In genomic region chr17:9237053-9237410, GRCh38 we compare ENCODE assay signal across 30 cellular contexts.
"Had no signal": no experiment of that assay in that cellular context is flagged by ENCODE, and none has a peak within 500 bp of the region (broad histone marks: within the 10 kb centered on the region; RNA-seq: fewer than 3 reads in every experiment).

No MANE protein-coding gene starts in this region.

- H3K27me3 Mint-ChIP-seq: activated CD4-positive, alpha-beta T cell treated with anti-CD3 and anti-CD28 coated beads for 36 hours had no signal

- H3K9ac ChIP-seq: SK-N-SH had no signal

- H3K4me3 ChIP-seq: body of pancreas, breast epithelium, MG63, Peyer's patch, SJSA1 had no signal

- H3K27ac Mint-ChIP-seq: activated CD4-positive, alpha-beta memory T cell treated with anti-CD3 and anti-CD28 coated beads for 36 hours; activated CD4-positive, alpha-beta T cell treated with anti-CD3 and anti-CD28 coated beads for 36 hours; activated naive CD4-positive, alpha-beta T cell treated with anti-CD3 and anti-CD28 coated beads, Interleukin-2, amount 10 ng/mL, durations not matched to agents 7 days and 5 days; activated naive CD8-positive, alpha-beta T cell; activated naive CD8-positive, alpha-beta T cell treated with anti-CD3 and anti-CD28 coated beads, Interleukin-2, amount 50 U/mL, for 24 hours; T-helper 1 cell treated with Interleukin-12 subunit alpha and Interleukin-12 subunit beta and Interleukin-4 antibody, amounts not matched to agents 30 μg/mL and 1 μg/mL, for 36 hours; T-helper 2 cell treated with Interferon-gamma antibody and Interleukin-4, amounts not matched to agents 5 μg/mL and 100 μg/mL, for 36 hours had no signal

- FAIRE-seq: TTC549 had no signal

- ATAC-seq: activated CD4-positive, alpha-beta T cell treated with anti-CD3 and anti-CD28 coated beads for 36 hours; activated naive CD8-positive, alpha-beta T cell treated with anti-CD3 and anti-CD28 coated beads, Interleukin-2, amount 50 U/mL, for 24 hours; body of pancreas; PC-3 had no signal

- H3K9me3 ChIP-seq: body of pancreas, breast epithelium, MG63, Peyer's patch, SJSA1, SK-N-SH had no signal

- H3K36me3 ChIP-seq: breast epithelium, MG63, Peyer's patch, SJSA1 had no signal

- H3K4me2 ChIP-seq: SK-N-SH had no signal

- H3K4me3 Mint-ChIP-seq: activated CD4-positive, alpha-beta memory T cell treated with anti-CD3 and anti-CD28 coated beads for 36 hours; activated CD4-positive, alpha-beta T cell treated with anti-CD3 and anti-CD28 coated beads for 36 hours; activated naive CD4-positive, alpha-beta T cell treated with anti-CD3 and anti-CD28 coated beads, Interleukin-2, amount 10 ng/mL, durations not matched to agents 7 days and 5 days; activated naive CD8-positive, alpha-beta T cell; activated naive CD8-positive, alpha-beta T cell treated with anti-CD3 and anti-CD28 coated beads, Interleukin-2, amount 50 U/mL, for 24 hours; T-helper 1 cell treated with Interleukin-12 subunit alpha and Interleukin-12 subunit beta and Interleukin-4 antibody, amounts not matched to agents 30 μg/mL and 1 μg/mL, for 36 hours had no signal

- H3K27ac ChIP-seq: body of pancreas, Peyer's patch, SJSA1 had no signal

- H3K36me3 Mint-ChIP-seq: activated naive CD4-positive, alpha-beta T cell treated with anti-CD3 and anti-CD28 coated beads, Interleukin-2, amount 10 ng/mL, durations not matched to agents 7 days and 5 days; activated naive CD8-positive, alpha-beta T cell had no signal

- DNase-seq: activated CD4-positive, alpha-beta memory T cell treated with anti-CD3 and anti-CD28 coated beads for 36 hours; activated CD4-positive, alpha-beta T cell treated with anti-CD3 and anti-CD28 coated beads for 36 hours; activated CD4-positive, alpha-beta T cell treated with anti-CD3 and anti-CD28 coated beads, Interleukin-2, amount 50 U/mL, for 1 hour; activated CD8-positive, alpha-beta memory T cell treated with anti-CD3 and anti-CD28 coated beads, Interleukin-2, amount 50 U/mL, for 4 hours; activated effector memory CD4-positive, alpha-beta T cell treated with Interleukin-2 at 50 U/mL for 16 hours; activated naive CD4-positive, alpha-beta T cell treated with anti-CD3 and anti-CD28 coated beads, Interleukin-2, amount 10 ng/mL, durations not matched to agents 7 days and 5 days; activated naive CD8-positive, alpha-beta T cell treated with anti-CD3 and anti-CD28 coated beads, Interleukin-2, amount 50 U/mL, for 24 hours; activated T-cell treated with anti-CD3 and anti-CD28 coated beads for 4 hours; activated T-cell treated with anti-CD3 and anti-CD28 coated beads, Interleukin-2, amount 50 U/mL, for 48 hours; Kasumi-1; NCI-H1048; NCI-H1436 treated with DMSO at 0.1 percent for 48 hours; NCI-H1694 treated with DMSO at 0.1 percent for 48 hours; NCI-H2029; NCI-H2171; NCI-H510A; NK-92 treated with Interleukin-12 subunit alpha and Interleukin-12 subunit beta, amount 100 ng/mL, for 24 hours; PC-3; Peyer's patch; RPMI8226; SHP77 treated with DMSO at 0.1 percent for 48 hours; SK-N-SH had no signal

- H3K27me3 ChIP-seq: body of pancreas, breast epithelium, MG63, Peyer's patch, SJSA1 had no signal

- H3K9me3 Mint-ChIP-seq: activated naive CD4-positive, alpha-beta T cell treated with anti-CD3 and anti-CD28 coated beads, Interleukin-2, amount 10 ng/mL, durations not matched to agents 7 days and 5 days; activated naive CD8-positive, alpha-beta T cell treated with anti-CD3 and anti-CD28 coated beads, Interleukin-2, amount 50 U/mL, for 24 hours; T-helper 1 cell treated with Interleukin-12 subunit alpha and Interleukin-12 subunit beta and Interleukin-4 antibody, amounts not matched to agents 30 μg/mL and 1 μg/mL, for 36 hours; T-helper 2 cell treated with Interferon-gamma antibody and Interleukin-4, amounts not matched to agents 5 μg/mL and 100 μg/mL, for 36 hours had no signal
